Comparison of ENCODE assay signal across 8 cellular contexts in genomic region chr12:91778091-91778819, GRCh38.
DNase-seq lines count a peak whose midpoint lies in the region; ATAC-seq, FAIRE-seq and TF ChIP-seq lines count a peak whose summit lies in the region.

No MANE protein-coding gene starts in this region.

- peaks cover 29% of the 10 kb centered on the region for H3K4me1 ChIP-seq in mammary epithelial cell (ENCODE audit: insufficient read depth, low read length)

- peak overlapping the region; percentile 80 for H3K9ac ChIP-seq in mammary epithelial cell (ENCODE audit: insufficient read depth, low read length)

- no peak overlapping the region for H2AFZ ChIP-seq in mammary epithelial cell (ENCODE audit: low read depth, low read length)

- no peak for TF ChIP-seq POLR2A in lower leg skin (IDR thresholded peaks at IDR 0.05)

- no peaks in the 10 kb centered on the region for H3K79me2 ChIP-seq in mammary epithelial cell (ENCODE audit: insufficient read depth, low read length)

- TF ChIP-seq CTCF in mammary epithelial cell (conservative IDR thresholded peaks at IDR 0.05 in 1 of 2, IDR thresholded peaks at IDR 0.05 in 1 of 2; ENCODE audit: extremely low read depth in 1 of 2, insufficient read depth in 1 of 2, low read depth in 1 of 2, low read length in 2 of 2) (no peak), lower leg skin (IDR thresholded peaks at IDR 0.05) (no peak)

- H3K27me3 ChIP-seq in mammary epithelial cell (ENCODE audit: insufficient read depth, low read length) = no peaks in the 10 kb centered on the region

- FAIRE-seq in A204.1 (lab: Jason Lieb, UNC) = peak; percentile 19

- BruUV-seq in mammary epithelial cell (replicated peaks; lab: Mats Ljungman, UMichigan) = TSS peak; percentile 88

- CTCF ChIA-PET in mammary epithelial cell (lab: Charles Lee; ENCODE audit: low non-redundant PET) = no interaction called here

- peak overlapping the region; percentile 100 for H3K27ac ChIP-seq in mammary epithelial cell (ENCODE audit: insufficient read depth, low read depth, low read length)
- H3K27ac ChIP-seq in skin epidermis = peak overlapping the region in 15 of 21 experiments; percentile 3 to 82 (median 47)

- H3K4me3 ChIP-seq in mammary epithelial cell (replicated peaks in 1 of 3; ENCODE audit: insufficient read depth in 1 of 3, low read depth in 2 of 3, low read length in 3 of 3) (no peak overlapping the region), skin epidermis (no peak overlapping the region), lower leg skin (ENCODE audit: low read depth, poor library complexity, severe bottlenecking) (no peak overlapping the region)

- no peaks in the 10 kb centered on the region for H4K20me1 ChIP-seq in mammary epithelial cell (ENCODE audit: insufficient read depth, low read length)

- peak; percentile 48 for ATAC-seq in GM19328 (IDR thresholded peaks at IDR 0.05; ENCODE audit: unreplicated experiment)
- peak; percentile 45 for ATAC-seq in HG03342 (IDR thresholded peaks at IDR 0.05; ENCODE audit: unreplicated experiment)

- H3K36me3 ChIP-seq in mammary epithelial cell (ENCODE audit: insufficient read depth, low read length) = no peaks in the 10 kb centered on the region

- in situ Hi-C loops in mammary epithelial cell (cut with MboI; ENCODE audit: low sequenced_read_pairs in 2 of 2) = loop anchor here in 1 of 2 donors (10.0 to 25.0 kb wide), 2 partner anchors 359 to 373 kb away; partner anchors contain the start of gene BTG1

- DNase-seq in mammary epithelial cell (no peak), lower leg skin (ENCODE audit: low spot score in 2 of 2) (no peak), HT-29 (ENCODE audit: low spot score) (no peak), inferior parietal cortex (ENCODE audit: extremely low spot score) (no peak)

- no peaks in the 10 kb centered on the region for H3K9me3 ChIP-seq in mammary epithelial cell (replicated peaks; ENCODE audit: insufficient read depth, low read length)

- dilution Hi-C loops in mammary epithelial cell (cut with HindIII; ENCODE audit: low sequenced_read_pairs) = no loop called here

- WGBS in mammary epithelial cell (ENCODE audit: low coverage, missing lambda C conversion rate) = 32% methylated on average over 3 of the region's 3 CpGs
- WGBS in lower leg skin, 2 donors = 47 to 54% methylated on average over 3 of the region's 3 CpGs

- intact Hi-C loops in mammary epithelial cell (cut with micrococcal nuclease) (loop anchor here (10.0 kb wide), 1 partner anchor 367 kb away; the partner anchor contains the start of gene BTG1), lower leg skin (cut with DNase I; ENCODE audit: low total_unique reads) (no loop called here)

- peak overlapping the region; percentile 37 for H3K4me2 ChIP-seq in mammary epithelial cell (ENCODE audit: insufficient read depth, low read depth, low read length)
